In the genomic region with DNA sequence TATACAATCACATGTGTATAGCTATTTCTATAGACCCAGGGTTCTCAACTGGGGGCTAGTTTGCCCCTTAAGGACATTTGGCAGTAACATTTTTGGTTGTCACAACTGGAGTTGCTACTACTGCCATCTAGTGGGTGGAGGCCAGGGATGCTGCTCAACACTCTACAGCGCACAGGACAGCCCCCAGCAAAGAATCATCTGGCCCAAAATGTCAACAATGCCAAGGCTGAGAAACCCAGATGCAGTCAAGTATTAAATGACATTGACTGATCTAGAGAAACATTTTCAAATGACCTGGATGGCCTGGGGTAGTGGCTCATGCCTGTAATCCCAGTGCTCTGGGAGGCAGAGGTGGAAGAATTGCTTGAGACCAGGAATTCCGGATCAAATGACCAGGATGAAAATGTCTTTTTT, we compare ENCODE assay signal across 8 cellular contexts. TPM values are rescaled to one million over a fixed set of nuclear protein-coding genes. Genes with fewer than 3 reads are reported as not detected.
DNase-seq lines count a peak whose midpoint lies in the region; ATAC-seq and TF ChIP-seq lines count a peak whose summit lies in the region.

No MANE protein-coding gene starts in this region.

- peaks cover 91% of the 10 kb centered on the region for H3K79me2 ChIP-seq in SK-N-SH (ENCODE audit: insufficient read depth)

- peak; percentile 80 for TF ChIP-seq CTCF in SK-N-SH (IDR thresholded peaks at IDR 0.05)

- no peak for TF ChIP-seq EP300 in SK-N-SH (IDR thresholded peaks at IDR 0.05; ENCODE audit: borderline replicate concordance in 1 of 2, low read depth in 1 of 2, low read length in 1 of 2)

- H3K4me3 Mint-ChIP-seq in activated naive CD4-positive, alpha-beta T cell treated with anti-CD3 and anti-CD28 coated beads, Interleukin-2, amount 10 ng/mL, durations not matched to agents 7 days and 5 days: no peak overlapping the region
- H3K4me3 Mint-ChIP-seq in immature natural killer cell: no peak overlapping the region

- no peak overlapping the region for H3K27ac Mint-ChIP-seq in activated naive CD4-positive, alpha-beta T cell treated with anti-CD3 and anti-CD28 coated beads, Interleukin-2, amount 10 ng/mL, durations not matched to agents 7 days and 5 days
- peak overlapping the region in 4 of 6 donors; percentile 13 to 76 (median 44) for H3K27ac Mint-ChIP-seq in immature natural killer cell

- DNase-seq in AG20443 (ENCODE audit: low spot score) (peak; percentile 20), SK-N-SH (peak; percentile 69), immature natural killer cell (peak; percentile 46 to 61 (median 55))
- peak; percentile 82 for DNase-seq in activated naive CD4-positive, alpha-beta T cell treated with anti-CD3 and anti-CD28 coated beads, Interleukin-2, amount 10 ng/mL, durations not matched to agents 7 days and 5 days
- peak; percentile 53 for DNase-seq in stimulated activated CD8-positive, alpha-beta memory T cell treated with anti-CD3 and anti-CD28 coated beads, Interleukin-12 subunit alpha, Interleukin-12 subunit beta, amount 100 ng/mL, for 24 hours (ENCODE audit: extremely low read depth)

- peak; percentile 35 for TF ChIP-seq RAD21 in SK-N-SH (IDR thresholded peaks at IDR 0.05; ENCODE audit: low read length)

- CTCF ChIA-PET in SK-N-SH (lab: Yijun Ruan, JAX): interaction anchor here (0.6 to 2.6 kb wide), 14 partner anchors 10 to 642 kb away, joined by 3 to 15 read pairs (median 3); a partner anchor contains a TSS
- CTCF ChIA-PET in activated naive CD4-positive, alpha-beta T cell treated with anti-CD3 and anti-CD28 coated beads, Interleukin-2, amount 10 ng/mL, durations not matched to agents 7 days and 5 days (lab: Charles Lee): interaction anchor here (0.6 to 3.2 kb wide), 7 partner anchors 8 to 301 kb away, joined by 3 to 14 read pairs (median 5); a partner anchor contains a TSS

- H3K4me1 Mint-ChIP-seq in activated naive CD4-positive, alpha-beta T cell treated with anti-CD3 and anti-CD28 coated beads, Interleukin-2, amount 10 ng/mL, durations not matched to agents 7 days and 5 days: peaks cover 23% of the 10 kb centered on the region
- peaks cover 36 to 39% of the 10 kb centered on the region in 2 donors for H3K4me1 Mint-ChIP-seq in immature natural killer cell

- H3K4me2 ChIP-seq in SK-N-SH: no peak overlapping the region

- POLR2A ChIA-PET in SK-N-SH (lab: Yijun Ruan, JAX): no interaction called here

- H3K9me3 Mint-ChIP-seq in activated naive CD4-positive, alpha-beta T cell treated with anti-CD3 and anti-CD28 coated beads, Interleukin-2, amount 10 ng/mL, durations not matched to agents 7 days and 5 days: no peaks in the 10 kb centered on the region
- H3K9me3 Mint-ChIP-seq in immature natural killer cell: no peaks in the 10 kb centered on the region

- 58% methylated on average over 2 of the region's 2 CpGs for WGBS in SK-N-SH (ENCODE audit: low lambda C conversion rate)

- H3K9me2 ChIP-seq in SK-N-SH: no peaks in the 10 kb centered on the region

- no peaks in the 10 kb centered on the region for H3K27me3 Mint-ChIP-seq in activated naive CD4-positive, alpha-beta T cell treated with anti-CD3 and anti-CD28 coated beads, Interleukin-2, amount 10 ng/mL, durations not matched to agents 7 days and 5 days
- H3K27me3 Mint-ChIP-seq in immature natural killer cell (ENCODE audit: low read depth in 3 of 3): peaks cover 0 to 7% (median 1%) of the 10 kb centered on the region in 3 donors

- H3K27ac ChIP-seq in SK-N-SH (ENCODE audit: low read depth in 2 of 2, low read length in 1 of 2): peak overlapping the region in 1 of 2 experiments; percentile 41; a peak in 1 of 4 replicates

- H3K9ac ChIP-seq in SK-N-SH: no peak overlapping the region

- peaks cover 5 to 27% of the 10 kb centered on the region in 2 experiments for H3K4me1 ChIP-seq in SK-N-SH (ENCODE audit: control insufficient read depth in 1 of 2, insufficient read depth in 2 of 2, low read depth in 1 of 2, low read length in 1 of 2)

- peaks cover 5 to 29% of the 10 kb centered on the region in 2 experiments for H3K36me3 ChIP-seq in SK-N-SH (replicated peaks in 1 of 2; ENCODE audit: control insufficient read depth in 1 of 2, insufficient read depth in 2 of 2, low read length in 1 of 2)

- no peak overlapping the region; a peak in 1 of 4 replicates for H3K4me3 ChIP-seq in SK-N-SH (ENCODE audit: low read depth in 2 of 2, low read length in 1 of 2)

- H3K27me3 ChIP-seq in SK-N-SH (ENCODE audit: insufficient read depth): no peaks in the 10 kb centered on the region

- peaks cover 7% of the 10 kb centered on the region; the same call in 1 of the 2 replicates for H4K20me1 ChIP-seq in SK-N-SH (ENCODE audit: insufficient read depth)

- H3K36me3 Mint-ChIP-seq in activated naive CD4-positive, alpha-beta T cell treated with anti-CD3 and anti-CD28 coated beads, Interleukin-2, amount 10 ng/mL, durations not matched to agents 7 days and 5 days: peaks cover 24% of the 10 kb centered on the region
- H3K36me3 Mint-ChIP-seq in immature natural killer cell: peaks cover 5 to 9% (median 8%) of the 10 kb centered on the region in 3 donors

- no peaks in the 10 kb centered on the region for H3K9me3 ChIP-seq in SK-N-SH

- no peak overlapping the region for H2AFZ ChIP-seq in SK-N-SH (ENCODE audit: low read depth)

- peaks cover 60% of the 10 kb centered on the region for H3F3A ChIP-seq in SK-N-SH (replicated peaks; ENCODE audit: insufficient read depth)

- ATAC-seq in GM18519 (IDR thresholded peaks at IDR 0.05; ENCODE audit: low FRiP score, unreplicated experiment) (peak; percentile 48), HG03571 (IDR thresholded peaks at IDR 0.05; ENCODE audit: unreplicated experiment) (peak; percentile 85), HG03565 (IDR thresholded peaks at IDR 0.05; ENCODE audit: unreplicated experiment) (no peak)

TF ChIP-seq in SK-N-SH, 30 proteins besides CTCF, POLR2A, EP300 and RAD21 (continues in another document):
- TF ChIP-seq ELF1 (IDR thresholded peaks at IDR 0.05): no peak
- TF ChIP-seq, protein P1, sequence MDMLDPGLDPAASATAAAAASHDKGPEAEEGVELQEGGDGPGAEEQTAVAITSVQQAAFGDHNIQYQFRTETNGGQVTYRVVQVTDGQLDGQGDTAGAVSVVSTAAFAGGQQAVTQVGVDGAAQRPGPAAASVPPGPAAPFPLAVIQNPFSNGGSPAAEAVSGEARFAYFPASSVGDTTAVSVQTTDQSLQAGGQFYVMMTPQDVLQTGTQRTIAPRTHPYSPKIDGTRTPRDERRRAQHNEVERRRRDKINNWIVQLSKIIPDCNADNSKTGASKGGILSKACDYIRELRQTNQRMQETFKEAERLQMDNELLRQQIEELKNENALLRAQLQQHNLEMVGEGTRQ (IDR thresholded peaks at IDR 0.05; ENCODE audit: borderline replicate concordance, low read depth, low read length): no peak
- no peak for TF ChIP-seq FOSL2 (IDR thresholded peaks at IDR 0.05; ENCODE audit: borderline replicate concordance, low read depth)
- TF ChIP-seq, protein P2, sequence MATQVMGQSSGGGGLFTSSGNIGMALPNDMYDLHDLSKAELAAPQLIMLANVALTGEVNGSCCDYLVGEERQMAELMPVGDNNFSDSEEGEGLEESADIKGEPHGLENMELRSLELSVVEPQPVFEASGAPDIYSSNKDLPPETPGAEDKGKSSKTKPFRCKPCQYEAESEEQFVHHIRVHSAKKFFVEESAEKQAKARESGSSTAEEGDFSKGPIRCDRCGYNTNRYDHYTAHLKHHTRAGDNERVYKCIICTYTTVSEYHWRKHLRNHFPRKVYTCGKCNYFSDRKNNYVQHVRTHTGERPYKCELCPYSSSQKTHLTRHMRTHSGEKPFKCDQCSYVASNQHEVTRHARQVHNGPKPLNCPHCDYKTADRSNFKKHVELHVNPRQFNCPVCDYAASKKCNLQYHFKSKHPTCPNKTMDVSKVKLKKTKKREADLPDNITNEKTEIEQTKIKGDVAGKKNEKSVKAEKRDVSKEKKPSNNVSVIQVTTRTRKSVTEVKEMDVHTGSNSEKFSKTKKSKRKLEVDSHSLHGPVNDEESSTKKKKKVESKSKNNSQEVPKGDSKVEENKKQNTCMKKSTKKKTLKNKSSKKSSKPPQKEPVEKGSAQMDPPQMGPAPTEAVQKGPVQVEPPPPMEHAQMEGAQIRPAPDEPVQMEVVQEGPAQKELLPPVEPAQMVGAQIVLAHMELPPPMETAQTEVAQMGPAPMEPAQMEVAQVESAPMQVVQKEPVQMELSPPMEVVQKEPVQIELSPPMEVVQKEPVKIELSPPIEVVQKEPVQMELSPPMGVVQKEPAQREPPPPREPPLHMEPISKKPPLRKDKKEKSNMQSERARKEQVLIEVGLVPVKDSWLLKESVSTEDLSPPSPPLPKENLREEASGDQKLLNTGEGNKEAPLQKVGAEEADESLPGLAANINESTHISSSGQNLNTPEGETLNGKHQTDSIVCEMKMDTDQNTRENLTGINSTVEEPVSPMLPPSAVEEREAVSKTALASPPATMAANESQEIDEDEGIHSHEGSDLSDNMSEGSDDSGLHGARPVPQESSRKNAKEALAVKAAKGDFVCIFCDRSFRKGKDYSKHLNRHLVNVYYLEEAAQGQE (IDR thresholded peaks at IDR 0.05; ENCODE audit: low read depth, low read length): no peak
- TF ChIP-seq TCF12 (IDR thresholded peaks at IDR 0.05): no peak
- TF ChIP-seq POLR2AphosphoS5 (IDR thresholded peaks at IDR 0.05; ENCODE audit: low read depth, low read length): no peak
- no peak for TF ChIP-seq JUND (IDR thresholded peaks at IDR 0.05)

RNA-seq across cellular contexts. Expression of a gene that starts 5.8 kb away (rescaled TPM):
- 54.4 and 62.6 TPM in 2 replicates for polyA plus RNA-seq in SK-N-SH (2012; rRNA removed)
- polyA plus RNA-seq in SK-N-SH (2012; cell fraction: cytosol; rRNA removed): 46.6 and 55.6 TPM in 2 replicates
- polyA plus RNA-seq in SK-N-SH (2012; cell fraction: nucleus; rRNA removed): 36.4 and 37.6 TPM in 2 replicates
- 10 to 100 TPM; 18.7 to 20.3 (median 18.8) TPM for polyA plus RNA-seq in immature natural killer cell

RNA-seq across cellular contexts. Expression of a gene that starts 38.6 kb away (rescaled TPM):
- polyA plus RNA-seq in SK-N-SH (2012; rRNA removed) (15.3 and 16.0 TPM in 2 replicates), immature natural killer cell (10 to 100 TPM; 14.3 to 25.5 (median 16.9) TPM)
- 11.6 and 13.2 TPM in 2 replicates for polyA plus RNA-seq in SK-N-SH (2012; cell fraction: cytosol; rRNA removed)
- 29.4 and 32.5 TPM in 2 replicates for polyA plus RNA-seq in SK-N-SH (2012; cell fraction: nucleus; rRNA removed)

RNA-seq across cellular contexts. Expression of a gene that starts 48.7 kb away (rescaled TPM):
- polyA plus RNA-seq in SK-N-SH (2012; rRNA removed) (12.5 and 21.2 TPM in 2 replicates), immature natural killer cell (1 to 10 TPM in 2 of 3 donors, under 1 TPM in 1; 0.24 to 1.6 (median 1.0) TPM)
- 9.8 and 10.3 TPM in 2 replicates for polyA plus RNA-seq in SK-N-SH (2012; cell fraction: cytosol; rRNA removed)
- polyA plus RNA-seq in SK-N-SH (2012; cell fraction: nucleus; rRNA removed): 47.7 and 48.5 TPM in 2 replicates

Comparison
In these comparisons a context has a peak if more than half of its experiments do, and no peak if none do; other contexts are left out.
1. DNase-seq: peak in every context shown above with its lines; median percentile 82 in activated naive CD4-positive, alpha-beta T cell treated with anti-CD3 and anti-CD28 coated beads, Interleukin-2, amount 10 ng/mL, durations not matched to agents 7 days and 5 days; 69 in SK-N-SH; 55 in immature natural killer cell; 53 in stimulated activated CD8-positive, alpha-beta memory T cell treated with anti-CD3 and anti-CD28 coated beads, Interleukin-12 subunit alpha, Interleukin-12 subunit beta, amount 100 ng/mL, for 24 hours; 20 in AG20443.